23 cellular contexts compared by ENCODE assay signal in genomic region chr11:124879999-124880611, GRCh38. TPM values are rescaled to one million over a fixed set of nuclear protein-coding genes. Genes with fewer than 3 reads are reported as not detected.
DNase-seq lines count a peak whose midpoint lies in the region; ATAC-seq, FAIRE-seq and TF ChIP-seq lines count a peak whose summit lies in the region.
"Had no signal": no experiment of that assay in that cellular context is flagged by ENCODE, and none has a peak within 500 bp of the region (broad histone marks: within the 10 kb centered on the region; RNA-seq: fewer than 3 reads in every experiment).

No MANE protein-coding gene starts in this region.

- H3K4me1 ChIP-seq in HEK293 (ENCODE audit: control insufficient read depth, insufficient read depth, low read length) (no peaks in the 10 kb centered on the region), endothelial cell of umbilical vein (ENCODE audit: control insufficient read depth, extremely low read depth, insufficient read depth, low read length) (peaks cover 51% of the 10 kb centered on the region), sigmoid colon (peaks cover 0 to 21% (median 12%) of the 10 kb centered on the region in 4 donors)
- H3K4me1 ChIP-seq: BE2C had no signal

- no peak for TF ChIP-seq EP300 in sigmoid colon (IDR thresholded peaks at IDR 0.05)

- no peaks in the 10 kb centered on the region for H3K36me3 ChIP-seq in HEK293 (ENCODE audit: control insufficient read depth in 2 of 2, insufficient read depth in 1 of 2, low read length in 2 of 2)
- H3K36me3 ChIP-seq in endothelial cell of umbilical vein (ENCODE audit: control insufficient read depth in 2 of 2, extremely low read depth in 1 of 2, insufficient read depth in 2 of 2, low read length in 2 of 2), result peaks cover 8 to 11% of the 10 kb centered on the region in 2 experiments
- no peaks in the 10 kb centered on the region for H3K36me3 ChIP-seq in sigmoid colon
- H3K36me3 ChIP-seq: BE2C, SJCRH30 had no signal

- H3K4me3 Mint-ChIP-seq in activated CD4-positive, alpha-beta T cell treated with anti-CD3 and anti-CD28 coated beads for 36 hours, result no peak overlapping the region
- H3K4me3 Mint-ChIP-seq: IgD-negative memory B cell had no signal

- no peaks in the 10 kb centered on the region for H3K27me3 ChIP-seq in endothelial cell of umbilical vein (ENCODE audit: control insufficient read depth in 2 of 2, insufficient read depth in 2 of 2, low read length in 2 of 2)
- H3K27me3 ChIP-seq in sigmoid colon, result no peaks in the 10 kb centered on the region
- H3K27me3 ChIP-seq: BE2C, SJCRH30 had no signal

- H3K4me3 ChIP-seq in HEK293 (ENCODE audit: low read depth, low read length) (no peak overlapping the region), endothelial cell of umbilical vein (replicated peaks in 1 of 3; ENCODE audit: insufficient read depth in 1 of 3, low read depth in 1 of 3, low read length in 3 of 3) (no peak overlapping the region), sigmoid colon (no peak overlapping the region)
- H3K4me3 ChIP-seq: SJCRH30 had no signal

- TF ChIP-seq CTCF in HEK293 (tag by site-specific recombination; IDR thresholded peaks at IDR 0.05), result no peak
- TF ChIP-seq CTCF in endothelial cell of umbilical vein (IDR thresholded peaks at IDR 0.05; ENCODE audit: extremely low read depth in 1 of 2, insufficient read depth in 1 of 2, low read depth in 1 of 2, low read length in 2 of 2), result no peak
- TF ChIP-seq CTCF in sigmoid colon (IDR thresholded peaks at IDR 0.05), result no peak

- CTCF ChIA-PET in HEK293 (lab: Yijun Ruan, JAX), result interaction anchor here (0.5 to 0.9 kb wide), 4 partner anchors 14 to 1348 kb away, joined by 3 to 5 read pairs (median 4); partner anchors contain the start of gene ROBO3
- CTCF ChIA-PET in endothelial cell of umbilical vein (lab: Charles Lee), result interaction anchor here (1.2 to 1.6 kb wide), 3 partner anchors 13 to 21 kb away, joined by 3 to 6 read pairs (median 3); no protein-coding TSS in a partner anchor
- CTCF ChIA-PET in activated CD4-positive, alpha-beta T cell treated with anti-CD3 and anti-CD28 coated beads for 36 hours (lab: Charles Lee), result interaction anchor here (1.1 kb wide), 1 partner anchor 117 kb away, joined by 4 read pairs; no protein-coding TSS in a partner anchor

- H3K27ac Mint-ChIP-seq in activated CD4-positive, alpha-beta T cell treated with anti-CD3 and anti-CD28 coated beads for 36 hours, result no peak overlapping the region
- H3K27ac Mint-ChIP-seq: IgD-negative memory B cell had no signal

- no peaks in the 10 kb centered on the region for H4K20me1 ChIP-seq in endothelial cell of umbilical vein (replicated peaks; ENCODE audit: control insufficient read depth, extremely low read depth, insufficient read depth, low read length)

- peak; percentile 50 for DNase-seq in activated CD8-positive, alpha-beta memory T cell treated with anti-CD3 and anti-CD28 coated beads for 24 hours
- no peak for DNase-seq in activated CD8-positive, alpha-beta memory T cell treated with anti-CD3 and anti-CD28 coated beads, Interleukin-2, amount 50 U/mL, for 4 hours
- DNase-seq in endothelial cell of umbilical vein (ENCODE audit: low read depth, low spot score) (peak; percentile 41), sigmoid colon (peak; percentile 50), medulla oblongata (ENCODE audit: extremely low spot score) (no peak), hepatic stellate cell (ENCODE audit: low spot score) (no peak)
- DNase-seq in activated CD4-positive, alpha-beta T cell treated with anti-CD3 and anti-CD28 coated beads for 36 hours, result no peak
- DNase-seq: BE2C, GF-D8, NCI-H1105 treated with DMSO at 0.1 percent for 48 hours, NCI-H187 treated with DMSO at 0.1 percent for 48 hours, NCI-H2171, NCI-H446, NCI-H69, SJCRH30 had no signal

- no peaks in the 10 kb centered on the region for H3K9me3 ChIP-seq in HEK293 (ENCODE audit: control insufficient read depth, insufficient read depth, low read depth, low read length)
- H3K9me3 ChIP-seq in endothelial cell of umbilical vein (replicated peaks; ENCODE audit: control insufficient read depth, insufficient read depth, low read length), result no peaks in the 10 kb centered on the region
- H3K9me3 ChIP-seq in sigmoid colon, result no peaks in the 10 kb centered on the region
- H3K9me3 ChIP-seq: BE2C, SJCRH30 had no signal

- POLR2A ChIA-PET in HEK293 (lab: Yijun Ruan, JAX) (no interaction called here), endothelial cell of umbilical vein (lab: Charles Lee) (interaction anchor here (1.1 to 1.3 kb wide), 4 partner anchors 10 to 73 kb away, joined by 3 to 4 read pairs (median 4); partner anchors contain the start of gene ROBO4)
- POLR2A ChIA-PET in activated CD4-positive, alpha-beta T cell treated with anti-CD3 and anti-CD28 coated beads for 36 hours (lab: Charles Lee), result no interaction called here

- H3K27ac ChIP-seq in HEK293 (ENCODE audit: extremely low read depth, low read depth, low read length), result no peak overlapping the region
- no peak overlapping the region for H3K27ac ChIP-seq in endothelial cell of umbilical vein (ENCODE audit: insufficient read depth, low read depth, low read length)
- no peak overlapping the region for H3K27ac ChIP-seq in sigmoid colon
- H3K27ac ChIP-seq: 22Rv1, SJCRH30 had no signal

- H3K9ac ChIP-seq in endothelial cell of umbilical vein (replicated peaks; ENCODE audit: extremely low read depth, insufficient read depth, low read length), result no peak overlapping the region

- 60 to 90% methylated on average over 14 of the region's 14 CpGs for WGBS in sigmoid colon, 2 donors

- H3K27me3 Mint-ChIP-seq in activated CD4-positive, alpha-beta T cell treated with anti-CD3 and anti-CD28 coated beads for 36 hours, result peaks cover 5% of the 10 kb centered on the region

- no peaks in the 10 kb centered on the region for H3K79me2 ChIP-seq in endothelial cell of umbilical vein (ENCODE audit: control insufficient read depth, insufficient read depth, low read length)

- intact Hi-C loops in endothelial cell of umbilical vein (cut with micrococcal nuclease) (no loop called here), sigmoid colon (cut with DNase I) (loop anchor here (5.0 to 10.0 kb wide), 2 partner anchors 43 to 205 kb away; partner anchors contain the start of genes SIAE and SPA17)
- intact Hi-C loops in activated CD4-positive, alpha-beta T cell treated with anti-CD3 and anti-CD28 coated beads for 36 hours (cut with DNase I, micrococcal nuclease), result loop anchor here in 1 of 2 experiments (5.0 to 10.0 kb wide), 2 partner anchors 765 to 1007 kb away; partner anchors contain the start of genes HYLS1 and VWA5A

- no peak for FAIRE-seq in endothelial cell of umbilical vein (lab: Jason Lieb, UNC)
- FAIRE-seq: GM12892 had no signal

- BruUV-seq in endothelial cell of umbilical vein (replicated peaks; lab: Mats Ljungman, UMichigan), result no TSS peak

- H3K9me1 ChIP-seq in endothelial cell of umbilical vein (replicated peaks; ENCODE audit: control insufficient read depth, extremely low read depth, insufficient read depth, low read length), result no peaks in the 10 kb centered on the region

- no peak for ATAC-seq in activated CD4-positive, alpha-beta T cell treated with anti-CD3 and anti-CD28 coated beads for 36 hours

- H2AFZ ChIP-seq in endothelial cell of umbilical vein (ENCODE audit: low read depth, low read length), result no peak overlapping the region

- no peak overlapping the region for H3K4me2 ChIP-seq in endothelial cell of umbilical vein (ENCODE audit: insufficient read depth, low read length)

- H3K9me3 Mint-ChIP-seq in activated CD4-positive, alpha-beta T cell treated with anti-CD3 and anti-CD28 coated beads for 36 hours (ENCODE audit: low read depth), result no peaks in the 10 kb centered on the region

- dilution Hi-C loops in endothelial cell of umbilical vein (cut with MboI; ENCODE audit: extremely low pct_ligation_motif_present, low sequenced_read_pairs), result no loop called here

- peak; percentile 76 for TF ChIP-seq POLR2A in endothelial cell of umbilical vein (IDR thresholded peaks at IDR 0.05; ENCODE audit: low read depth, low read length)
- no peak for TF ChIP-seq POLR2A in sigmoid colon (IDR thresholded peaks at IDR 0.05)

- peaks cover 2% of the 10 kb centered on the region for H3K36me3 Mint-ChIP-seq in activated CD4-positive, alpha-beta T cell treated with anti-CD3 and anti-CD28 coated beads for 36 hours (ENCODE audit: low read depth)
- H3K36me3 Mint-ChIP-seq: IgD-negative memory B cell had no signal

- H3K4me1 Mint-ChIP-seq in activated CD4-positive, alpha-beta T cell treated with anti-CD3 and anti-CD28 coated beads for 36 hours, result peaks cover 16% of the 10 kb centered on the region

RNA-seq across cellular contexts. Expression of gene ROBO3, which starts 14.9 kb away (rescaled TPM):
- total RNA-seq in endothelial cell of umbilical vein (19.3 and 27.1 TPM in 2 replicates), sigmoid colon (10 to 100 TPM in 2 of 4 donors, 1 to 10 TPM in 2; 9.1 to 37.7 (median 10.1) TPM)
- polyA plus RNA-seq in endothelial cell of umbilical vein (65.4 and 79.4 TPM in 2 replicates), sigmoid colon (1 to 10 TPM; 1.6 to 7.8 (median 2.4) TPM)
- 19.2 and 33.6 TPM in 2 replicates for polyA plus RNA-seq in endothelial cell of umbilical vein (2011; cell fraction: cytosol; rRNA removed)
- polyA plus RNA-seq in endothelial cell of umbilical vein (2011; cell fraction: nucleus; rRNA removed), result 203 and 270 TPM in 2 replicates
- 15.1 and 33.3 TPM in 2 replicates for polyA plus RNA-seq in endothelial cell of umbilical vein (2012)
- 11.4 and 20.7 TPM in 2 replicates for polyA minus RNA-seq in endothelial cell of umbilical vein
- not detected for polyA minus RNA-seq in endothelial cell of umbilical vein (2011; cell fraction: cytosol; rRNA and poly(A)+ RNA removed)
- 27.5 and 44.7 TPM in 2 replicates for polyA minus RNA-seq in endothelial cell of umbilical vein (2011; cell fraction: nucleus; rRNA and poly(A)+ RNA removed)
- total RNA-seq in activated CD4-positive, alpha-beta T cell treated with anti-CD3 and anti-CD28 coated beads for 36 hours, result 10 to 100 TPM; 21.9 to 26.1 TPM
- polyA plus RNA-seq: IgD-negative memory B cell had no signal

RNA-seq across cellular contexts. Expression of gene ROBO4, which starts 17.6 kb away (rescaled TPM):
- 464 and 474 TPM in 2 replicates for total RNA-seq in endothelial cell of umbilical vein
- 260 and 346 TPM in 2 replicates for polyA plus RNA-seq in endothelial cell of umbilical vein
- polyA plus RNA-seq in endothelial cell of umbilical vein (2011; cell fraction: cytosol; rRNA removed), result 115 and 131 TPM in 2 replicates
- polyA plus RNA-seq in endothelial cell of umbilical vein (2011; cell fraction: nucleus; rRNA removed), result 309 and 459 TPM in 2 replicates
- polyA plus RNA-seq in endothelial cell of umbilical vein (2012), result 220 and 257 TPM in 2 replicates
- 256 and 278 TPM in 2 replicates for polyA minus RNA-seq in endothelial cell of umbilical vein
- polyA minus RNA-seq in endothelial cell of umbilical vein (2011; cell fraction: cytosol; rRNA and poly(A)+ RNA removed), result not detected
- 319 and 468 TPM in 2 replicates for polyA minus RNA-seq in endothelial cell of umbilical vein (2011; cell fraction: nucleus; rRNA and poly(A)+ RNA removed)
- 10 to 100 TPM in 2 of 4 donors, 1 to 10 TPM in 2; 8.1 to 13.8 (median 11.0) TPM for total RNA-seq in sigmoid colon
- 1 to 10 TPM in 2 of 3 donors, under 1 TPM in 1; 0.46 to 6.2 (median 1.2) TPM for polyA plus RNA-seq in sigmoid colon
- total RNA-seq in activated CD4-positive, alpha-beta T cell treated with anti-CD3 and anti-CD28 coated beads for 36 hours, result not detected
- total RNA-seq: HT-29 had no signal
- polyA plus RNA-seq: IgD-negative memory B cell had no signal

RNA-seq across cellular contexts. Expression of gene HEPN1, which starts 38.9 kb away (rescaled TPM):
- total RNA-seq in endothelial cell of umbilical vein (not detected in 2 replicates), sigmoid colon (not detected)
- polyA plus RNA-seq in endothelial cell of umbilical vein (not detected in 2 replicates), sigmoid colon (under 1 TPM in 1 of 3 donors, not detected in 2; 0.04 TPM)
- not detected in 2 replicates for polyA plus RNA-seq in endothelial cell of umbilical vein (2011; cell fraction: cytosol; rRNA removed)
- not detected in 2 replicates for polyA plus RNA-seq in endothelial cell of umbilical vein (2011; cell fraction: nucleus; rRNA removed)
- not detected in 2 replicates for polyA plus RNA-seq in endothelial cell of umbilical vein (2012)
- polyA minus RNA-seq in endothelial cell of umbilical vein, result not detected in 2 replicates
- polyA minus RNA-seq in endothelial cell of umbilical vein (2011; cell fraction: cytosol; rRNA and poly(A)+ RNA removed), result not detected
- polyA minus RNA-seq in endothelial cell of umbilical vein (2011; cell fraction: nucleus; rRNA and poly(A)+ RNA removed), result not detected in 2 replicates
- total RNA-seq in activated CD4-positive, alpha-beta T cell treated with anti-CD3 and anti-CD28 coated beads for 36 hours, result not detected
- total RNA-seq: H4, HT-29, LHCN-M2, RPMI7951, SJCRH30 had no signal
- polyA plus RNA-seq: IgD-negative memory B cell had no signal

RNA-seq across cellular contexts. Expression of gene HEPACAM, which starts 55.7 kb away (rescaled TPM):
- total RNA-seq in endothelial cell of umbilical vein, result not detected in 2 replicates
- polyA plus RNA-seq in endothelial cell of umbilical vein, result 0.03 TPM in 1 of 2 replicates, not detected in the other
- polyA plus RNA-seq in endothelial cell of umbilical vein (2011; cell fraction: cytosol; rRNA removed), result 0.01 TPM in 2 replicates
- 0.08 and 0.09 TPM in 2 replicates for polyA plus RNA-seq in endothelial cell of umbilical vein (2011; cell fraction: nucleus; rRNA removed)
- not detected in 2 replicates for polyA plus RNA-seq in endothelial cell of umbilical vein (2012)
- 0.12 TPM in 1 of 2 replicates, not detected in the other for polyA minus RNA-seq in endothelial cell of umbilical vein
- not detected for polyA minus RNA-seq in endothelial cell of umbilical vein (2011; cell fraction: cytosol; rRNA and poly(A)+ RNA removed)
- polyA minus RNA-seq in endothelial cell of umbilical vein (2011; cell fraction: nucleus; rRNA and poly(A)+ RNA removed), result not detected in 2 replicates
- total RNA-seq in sigmoid colon, result 1 to 10 TPM in 2 of 4 donors, under 1 TPM in 2; 0.27 to 5.5 (median 1.2) TPM
- polyA plus RNA-seq in sigmoid colon, result under 1 TPM in 1 of 3 donors, not detected in 2; 0.52 TPM
- not detected for total RNA-seq in activated CD4-positive, alpha-beta T cell treated with anti-CD3 and anti-CD28 coated beads for 36 hours
- total RNA-seq: H4, HT-29, LHCN-M2, RPMI7951, SJCRH30 had no signal
- polyA plus RNA-seq: IgD-negative memory B cell had no signal

Comparison
In these comparisons a context has a peak if more than half of its experiments do, and no peak if none do; other contexts are left out.
1. DNase-seq: peak in activated CD8-positive, alpha-beta memory T cell treated with anti-CD3 and anti-CD28 coated beads for 24 hours (single experiment), endothelial cell of umbilical vein (single experiment) and sigmoid colon (single experiment); none in activated CD8-positive, alpha-beta memory T cell treated with anti-CD3 and anti-CD28 coated beads, Interleukin-2, amount 50 U/mL, for 4 hours (single experiment), medulla oblongata (single experiment), activated CD4-positive, alpha-beta T cell treated with anti-CD3 and anti-CD28 coated beads for 36 hours (single experiment) and hepatic stellate cell (single experiment).
2. RNA of gene ROBO4, which starts 17.6 kb away (total RNA-seq): 464 to 474 TPM in endothelial cell of umbilical vein; 8.1 to 13.8 TPM in sigmoid colon and not detected in activated CD4-positive, alpha-beta T cell treated with anti-CD3 and anti-CD28 coated beads for 36 hours; every median in the first group is over 10 times any median in the second.